In the genomic region with DNA sequence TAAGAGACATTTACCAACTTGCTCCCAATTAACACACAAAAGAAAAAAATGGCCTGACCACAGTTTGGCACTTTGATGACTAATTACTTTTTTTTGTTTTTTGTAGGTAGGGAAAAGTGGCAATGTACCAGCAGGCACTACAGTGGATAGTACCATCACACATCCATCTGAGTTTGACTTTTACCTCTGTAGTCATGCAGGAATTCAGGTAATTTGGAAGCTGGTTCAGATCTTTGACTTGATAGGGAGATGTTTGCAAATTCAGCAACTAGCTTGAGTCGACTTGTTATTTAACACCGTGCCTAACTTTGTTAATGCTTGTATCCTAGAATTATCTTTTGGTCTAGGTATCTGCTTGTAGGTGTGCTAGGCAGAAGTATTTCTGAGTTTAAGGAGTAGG, we compare ENCODE assay signal across 1 cellular context.
TF ChIP-seq lines count a peak whose summit lies in the region.

No MANE protein-coding gene starts in this region.

TF ChIP-seq in GM12878, 131 proteins besides CTCF, POLR2A, EP300 and RAD21:
- TF ChIP-seq IRF4 (IDR thresholded peaks at IDR 0.05; ENCODE audit: low read depth, low read length) (no peak), RUNX3 (IDR thresholded peaks at IDR 0.05; ENCODE audit: low read length) (no peak), POU2F2 (IDR thresholded peaks at IDR 0.05; ENCODE audit: borderline replicate concordance, low read depth, low read length) (no peak)
